8 cellular contexts compared by ENCODE assay signal in the genomic region with DNA sequence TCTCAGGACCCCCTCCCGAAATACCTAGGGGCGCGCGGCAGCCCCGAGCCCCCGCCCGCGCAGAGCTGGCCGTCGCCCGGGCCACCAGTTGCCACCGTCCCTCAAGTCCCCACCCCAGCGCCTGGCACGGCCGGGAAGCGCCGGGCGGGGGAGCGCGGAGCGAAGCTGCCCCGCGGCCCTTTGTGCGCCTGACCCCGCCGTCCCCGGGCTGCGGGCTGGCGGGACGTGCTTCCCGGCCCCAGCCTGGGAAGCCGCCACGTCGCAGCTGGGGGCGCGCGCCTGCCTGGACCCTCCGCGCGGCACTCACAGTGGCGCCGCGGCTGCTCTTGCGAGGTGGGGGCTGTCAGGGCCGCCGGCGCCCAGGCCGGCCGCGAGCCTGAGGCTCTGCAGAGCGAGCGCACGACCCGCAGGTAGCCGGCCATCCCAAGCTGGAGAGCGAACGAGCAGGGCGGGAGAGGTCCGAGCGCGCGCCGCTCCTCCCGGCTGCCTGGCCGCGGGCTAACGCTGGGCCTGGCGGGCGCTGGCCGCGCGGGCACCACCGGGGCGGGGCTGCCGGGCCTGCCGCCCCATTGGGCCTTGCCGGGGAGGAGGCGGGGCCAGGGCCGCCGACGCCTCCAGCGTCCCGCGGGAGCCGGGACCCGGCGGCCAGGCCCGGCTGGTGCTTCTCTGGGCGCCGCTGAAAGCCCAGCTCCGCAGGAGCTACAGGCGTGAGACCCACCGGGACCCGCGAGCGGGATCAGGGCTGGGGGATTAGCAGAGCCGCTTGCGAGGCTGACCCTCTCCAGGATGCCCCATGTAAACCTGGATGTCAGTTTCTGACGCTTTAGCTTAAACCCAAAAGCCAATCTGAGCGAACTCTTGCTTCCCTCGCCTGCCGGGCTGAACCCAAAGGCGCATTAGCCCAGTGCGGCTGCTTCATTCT. TPM values are rescaled to one million over a fixed set of nuclear protein-coding genes. Genes with fewer than 3 reads are reported as not detected.
DNase-seq lines count a peak whose midpoint lies in the region; ATAC-seq, FAIRE-seq and TF ChIP-seq lines count a peak whose summit lies in the region.

Gene IDH2, minus strand, starts transcription at position 500 of the 922 bp plus-strand sequence. Its CDS starts 78 bp downstream, at position 422.

- H3K27ac ChIP-seq in esophagus muscularis mucosa (replicated peaks in 1 of 4) (peak within 1 kb of the TSS; percentile 94 to 99 (median 98)), muscle layer of colon (ENCODE audit: low read depth, low read length) (peak within 1 kb of the TSS; percentile 94)

- TF ChIP-seq EP300 in esophagus muscularis mucosa (IDR thresholded peaks at IDR 0.05), result no peak

- peak within 1 kb of the TSS; percentile 27 for H3K27ac Mint-ChIP-seq in activated T-cell treated with anti-CD3 and anti-CD28 coated beads, Interleukin-2, amount 50 U/mL, for 72 hours
- H3K27ac Mint-ChIP-seq in stimulated activated memory B cell treated with anti-CD40 and anti-IgM and Interleukin-4, amounts not matched to agents 10 μg/mL and 1 μg/mL and 100 μg/mL, for 72 hours, result peak within 1 kb of the TSS; percentile 82

- no peaks in the 10 kb centered on the region for H3K9me3 ChIP-seq in esophagus muscularis mucosa
- no peaks in the 10 kb centered on the region for H3K9me3 ChIP-seq in muscle layer of colon (ENCODE audit: low read length)

- intact Hi-C loops in esophagus muscularis mucosa (cut with DNase I), result no loop called here

- peaks cover 51% of the 10 kb centered on the region for H3K4me1 Mint-ChIP-seq in activated T-cell treated with anti-CD3 and anti-CD28 coated beads, Interleukin-2, amount 50 U/mL, for 72 hours (ENCODE audit: low read depth)
- H3K4me1 Mint-ChIP-seq in stimulated activated memory B cell treated with anti-CD40 and anti-IgM and Interleukin-4, amounts not matched to agents 10 μg/mL and 1 μg/mL and 100 μg/mL, for 72 hours, result peaks cover 52% of the 10 kb centered on the region

- H3K4me3 Mint-ChIP-seq in activated T-cell treated with anti-CD3 and anti-CD28 coated beads, Interleukin-2, amount 50 U/mL, for 72 hours, result peak within 1 kb of the TSS; percentile 80 to 83
- H3K4me3 Mint-ChIP-seq in stimulated activated memory B cell treated with anti-CD40 and anti-IgM and Interleukin-4, amounts not matched to agents 10 μg/mL and 1 μg/mL and 100 μg/mL, for 72 hours, result peak within 1 kb of the TSS; percentile 86

- TF ChIP-seq CTCF in D721Med (IDR thresholded peaks at IDR 0.05; ENCODE audit: insufficient read depth, missing control alignments), result no peak
- TF ChIP-seq CTCF in esophagus muscularis mucosa (IDR thresholded peaks at IDR 0.05), result peak in 2 of 3 experiments; percentile 5 to 16

- no peaks in the 10 kb centered on the region for H3K9me3 Mint-ChIP-seq in activated T-cell treated with anti-CD3 and anti-CD28 coated beads, Interleukin-2, amount 50 U/mL, for 72 hours
- H3K9me3 Mint-ChIP-seq in stimulated activated memory B cell treated with anti-CD40 and anti-IgM and Interleukin-4, amounts not matched to agents 10 μg/mL and 1 μg/mL and 100 μg/mL, for 72 hours, result no peaks in the 10 kb centered on the region

- no peaks in the 10 kb centered on the region for H3K36me3 ChIP-seq in esophagus muscularis mucosa
- H3K36me3 ChIP-seq in muscle layer of colon (ENCODE audit: insufficient read depth, low read length), result no peaks in the 10 kb centered on the region

- H3K27me3 ChIP-seq in esophagus muscularis mucosa, result no peaks in the 10 kb centered on the region
- H3K27me3 ChIP-seq in muscle layer of colon (ENCODE audit: control insufficient read depth in 1 of 2, insufficient read depth in 2 of 2, low read length in 2 of 2), result no peaks in the 10 kb centered on the region

- ATAC-seq in GM19468 (IDR thresholded peaks at IDR 0.05; ENCODE audit: extremely low read depth, unreplicated experiment), result peak; percentile 58
- peak; percentile 84 to 85 for ATAC-seq in activated T-cell treated with anti-CD3 and anti-CD28 coated beads, Interleukin-2, amount 50 U/mL, for 72 hours (replicated peaks in 1 of 2)
- ATAC-seq in stimulated activated memory B cell treated with anti-CD40 and anti-IgM and Interleukin-4, amounts not matched to agents 10 μg/mL and 1 μg/mL and 100 μg/mL, for 72 hours, result peak; percentile 91

- H3K36me3 Mint-ChIP-seq in activated T-cell treated with anti-CD3 and anti-CD28 coated beads, Interleukin-2, amount 50 U/mL, for 72 hours (ENCODE audit: insufficient read depth in 2 of 2), result peaks cover 0 to 4% of the 10 kb centered on the region in 2 donors
- H3K36me3 Mint-ChIP-seq in stimulated activated memory B cell treated with anti-CD40 and anti-IgM and Interleukin-4, amounts not matched to agents 10 μg/mL and 1 μg/mL and 100 μg/mL, for 72 hours, result no peaks in the 10 kb centered on the region

- H3K9ac ChIP-seq in muscle layer of colon (ENCODE audit: low read length), result peak within 1 kb of the TSS; percentile 77

- 0% methylated on average over 8 of the region's 104 CpGs for WGBS in esophagus muscularis mucosa

- peaks cover 13% of the 10 kb centered on the region for H3K27me3 Mint-ChIP-seq in activated T-cell treated with anti-CD3 and anti-CD28 coated beads, Interleukin-2, amount 50 U/mL, for 72 hours (ENCODE audit: low read depth)
- H3K27me3 Mint-ChIP-seq in stimulated activated memory B cell treated with anti-CD40 and anti-IgM and Interleukin-4, amounts not matched to agents 10 μg/mL and 1 μg/mL and 100 μg/mL, for 72 hours, result no peaks in the 10 kb centered on the region

- no peak for FAIRE-seq in D721Med (lab: Jason Lieb, UNC)

- H3K4me1 ChIP-seq in esophagus muscularis mucosa (peaks cover 62 to 92% (median 89%) of the 10 kb centered on the region in 4 donors), muscle layer of colon (ENCODE audit: insufficient read depth, low read length) (peaks cover 72% of the 10 kb centered on the region)

- peak within 1 kb of the TSS; percentile 72 to 99 (median 74) for H3K4me3 ChIP-seq in esophagus muscularis mucosa
- peak within 1 kb of the TSS; percentile 54 to 96 for H3K4me3 ChIP-seq in muscle layer of colon (ENCODE audit: low read depth in 1 of 2, low read length in 2 of 2)

- peak; percentile 80 for DNase-seq in D721Med (ENCODE audit: insufficient read length, low spot score)
- peak; percentile 93 for DNase-seq in HT-29 (ENCODE audit: low spot score)
- DNase-seq in activated T-cell treated with anti-CD3 and anti-CD28 coated beads, Interleukin-2, amount 50 U/mL, for 72 hours, result peak; percentile 83 to 91
- DNase-seq in esophagus muscularis mucosa (ENCODE audit: extremely low spot score), result no peak

- peak; percentile 65 for TF ChIP-seq POLR2A in esophagus muscularis mucosa (IDR thresholded peaks at IDR 0.05; ENCODE audit: low read depth)

TF ChIP-seq in PFSK-1, 5 proteins besides CTCF, POLR2A, EP300 and RAD21:
- TF ChIP-seq POLR2AphosphoS5 (IDR thresholded peaks at IDR 0.05; ENCODE audit: low read depth, low read length) (peak; percentile 79), TAF1 (IDR thresholded peaks at IDR 0.05; ENCODE audit: borderline replicate concordance, insufficient read depth, low read length) (peak; percentile 91), SIN3A (IDR thresholded peaks at IDR 0.05; ENCODE audit: borderline replicate concordance, insufficient read depth, low read length) (no peak), REST (IDR thresholded peaks at IDR 0.05; ENCODE audit: insufficient read depth in 1 of 2, low read depth in 2 of 2, low read length in 2 of 2) (no peak), FOXP2 (optimal IDR thresholded peaks at IDR 0.05; ENCODE audit: borderline replicate concordance, extremely low read depth, extremely low read length, insufficient read depth) (peak; percentile 49)

RNA-seq across cellular contexts. Expression of gene IDH2, which starts in this region (rescaled TPM):
- total RNA-seq in HT-29 (2014; rRNA removed; shearing (Covaris generic)), result 177 and 202 TPM in 2 replicates
- 46.2 TPM for polyA plus RNA-seq in PFSK-1 (2012; ENCODE audit: insufficient read length, low read depth)
- total RNA-seq in activated T-cell treated with anti-CD3 and anti-CD28 coated beads, Interleukin-2, amount 50 U/mL, for 72 hours, result 100 to 1,000 TPM; 123 to 170 TPM
- 100 to 1,000 TPM; 119 to 228 (median 171) TPM for total RNA-seq in esophagus muscularis mucosa
